8 cellular contexts compared by ENCODE assay signal in the genomic region with DNA sequence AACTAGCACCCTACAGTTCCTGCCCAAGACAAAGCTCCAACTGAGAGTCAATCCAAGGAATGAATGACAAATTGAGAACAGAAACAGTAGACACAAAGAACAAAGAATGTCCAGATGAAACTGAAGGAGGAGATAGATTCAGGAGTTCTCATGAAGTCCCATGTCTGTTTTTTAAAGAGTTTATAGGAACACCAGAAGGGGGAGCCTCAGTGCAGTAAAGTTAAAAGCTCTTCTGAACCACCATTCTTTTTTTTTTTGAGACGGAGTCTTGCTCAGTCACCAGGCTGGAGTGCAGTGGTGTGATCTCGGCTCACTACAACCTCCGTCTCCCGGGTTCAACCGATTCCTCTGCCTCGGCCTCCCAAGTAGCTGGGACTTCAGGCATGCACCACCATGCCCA.
DNase-seq lines count a peak whose midpoint lies in the region; ATAC-seq, FAIRE-seq and TF ChIP-seq lines count a peak whose summit lies in the region.

No MANE protein-coding gene starts in this region.

- no TSS peak for BruUV-seq in PC-3 (replicated peaks; lab: Mats Ljungman, UMichigan)

- H3K9ac ChIP-seq in PC-3 (ENCODE audit: low read length), result no peak overlapping the region

- H3K79me2 ChIP-seq in PC-3 (ENCODE audit: low read length), result no peaks in the 10 kb centered on the region

- H3K9me2 ChIP-seq in PC-3 (replicated peaks; ENCODE audit: low read length), result no peaks in the 10 kb centered on the region

- peak; percentile 53 for ATAC-seq in PC-3
- no peak for ATAC-seq in GM21367 (IDR thresholded peaks at IDR 0.05; ENCODE audit: unreplicated experiment)
- ATAC-seq in HG02610 (IDR thresholded peaks at IDR 0.05; ENCODE audit: unreplicated experiment), result no peak

- H3K4me1 ChIP-seq in PC-3 (ENCODE audit: insufficient read depth, low read length), result no peaks in the 10 kb centered on the region

- H3K36me3 ChIP-seq in PC-3 (ENCODE audit: low read depth, low read length), result no peaks in the 10 kb centered on the region

- no peak overlapping the region for H3K4me2 ChIP-seq in PC-3 (ENCODE audit: low read length)

- H3K27ac ChIP-seq in PC-3 (ENCODE audit: low read length), result no peak overlapping the region

- TF ChIP-seq CTCF in AG09319 (IDR thresholded peaks at IDR 0.05; ENCODE audit: low read depth, low read length) (peak; percentile 51), PC-3 (conservative IDR thresholded peaks at IDR 0.05; ENCODE audit: low read depth, low read length) (peak; percentile 60), foreskin fibroblast (IDR thresholded peaks at IDR 0.05; ENCODE audit: low read depth, low read length) (peak; percentile 39)

- no peaks in the 10 kb centered on the region for H3F3A ChIP-seq in PC-3 (ENCODE audit: low read length, unreplicated experiment)

- peak; percentile 23 for DNase-seq in AG09319 (ENCODE audit: extremely low read depth, low read depth)
- no peak for DNase-seq in GM18507 (ENCODE audit: extremely low spot score, insufficient read length, low read depth)
- DNase-seq in PC-3, result peak; percentile 62
- peak; percentile 17 to 52 for DNase-seq in foreskin fibroblast
- DNase-seq in effector CD4-positive, alpha-beta T cell, result no peak
- no peak for DNase-seq in NK-92 (lab: John Stamatoyannopoulos, UW; ENCODE audit: unreplicated experiment)

- H3K27me3 ChIP-seq in PC-3 (ENCODE audit: low read length), result no peaks in the 10 kb centered on the region

- peak; percentile 59 for FAIRE-seq in GM18507 (lab: Jason Lieb, UNC)

- intact Hi-C loops in PC-3 (cut with micrococcal nuclease), result loop anchor here (1.0 kb wide), 2 partner anchors 31 to 103 kb away; no protein-coding TSS in a partner anchor

- POLR2A ChIA-PET in PC-3 (lab: Charles Lee; ENCODE audit: unreplicated experiment), result no interaction called here

- H4K20me1 ChIP-seq in PC-3 (ENCODE audit: low read length), result no peaks in the 10 kb centered on the region

- H2AFZ ChIP-seq in PC-3 (ENCODE audit: low read length), result peak overlapping the region; percentile 24; the same call in 1 of the 2 replicates

- H3K4me3 ChIP-seq in PC-3 (ENCODE audit: low read length) (no peak overlapping the region), foreskin fibroblast (ENCODE audit: low read depth in 1 of 2, low read length in 2 of 2) (no peak overlapping the region)

- CTCF ChIA-PET in PC-3 (lab: Charles Lee), result interaction anchor here (0.5 to 1.5 kb wide), 5 partner anchors 30 to 290 kb away, joined by 3 to 8 read pairs (median 3); no protein-coding TSS in a partner anchor

- no peaks in the 10 kb centered on the region for H3K9me3 ChIP-seq in PC-3 (ENCODE audit: low read length)

Comparison
In these comparisons a context has a peak if more than half of its experiments do, and no peak if none do; other contexts are left out.
1. DNase-seq: peak in AG09319 (single experiment), PC-3 (single experiment) and foreskin fibroblast (2 of 2); none in GM18507 (single experiment), effector CD4-positive, alpha-beta T cell (single experiment) and NK-92 (single experiment).
2. Peak in every context shown above with its lines, with median percentiles within 50 percentile points of each other: CTCF ChIP-seq.